In the genomic region with DNA sequence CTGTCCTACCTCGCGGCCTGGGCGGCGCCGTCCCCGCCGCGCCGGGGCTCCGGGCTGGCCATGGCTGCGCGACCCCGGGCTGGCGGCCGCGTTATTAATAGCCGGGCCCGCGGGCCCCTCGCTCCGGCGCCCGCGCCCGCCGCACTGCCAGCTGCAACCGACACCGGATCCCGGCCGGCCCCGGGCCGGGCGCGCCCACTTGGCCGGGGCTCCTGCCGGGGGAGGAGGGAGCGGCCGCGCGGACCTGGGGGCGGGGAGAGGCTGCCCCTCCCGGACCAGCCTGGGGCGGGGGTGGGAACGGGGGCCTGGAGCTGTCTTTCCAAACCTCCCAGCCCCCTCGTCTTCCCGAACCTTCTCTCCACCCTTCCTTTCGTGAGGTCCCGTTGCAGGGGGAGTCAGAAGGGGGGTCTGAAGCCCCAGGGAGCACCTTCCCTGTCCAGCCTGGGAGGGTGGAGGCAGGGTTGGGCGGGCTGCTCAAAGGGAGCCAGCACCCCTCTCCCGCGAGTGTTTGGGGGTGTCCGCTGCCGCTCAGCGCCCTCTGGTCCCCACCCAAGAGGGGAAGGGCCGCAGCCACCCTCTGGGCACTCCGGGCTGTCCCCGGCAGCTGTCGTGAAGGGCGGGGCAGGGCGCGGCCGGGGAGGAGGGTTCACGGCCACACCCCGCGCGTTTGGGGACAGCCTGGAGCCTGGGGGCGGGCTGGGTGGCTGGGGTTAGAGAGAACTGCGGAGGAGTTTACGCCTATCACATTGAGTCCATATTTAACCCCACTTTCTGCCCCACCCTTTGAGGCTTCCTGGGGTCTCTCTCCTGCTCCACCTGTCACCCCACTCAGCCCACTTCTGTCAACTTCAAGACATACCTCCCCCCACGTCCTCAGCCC, we compare ENCODE assay signal across 8 cellular contexts. TPM values are rescaled to one million over a fixed set of nuclear protein-coding genes. Genes with fewer than 3 reads are reported as not detected.
DNase-seq lines count a peak whose midpoint lies in the region; ATAC-seq and TF ChIP-seq lines count a peak whose summit lies in the region.

A gene (minus strand): TSS at position 172 of the 880 bp plus-strand sequence. CDS start 110 bp downstream, at position 62.

- ATAC-seq in CD4-positive, alpha-beta T cell (ENCODE audit: poor library complexity) = peak; percentile 41
- peak; percentile 37 for ATAC-seq in activated naive CD8-positive, alpha-beta T cell treated with anti-CD3 and anti-CD28 coated beads, Interleukin-2, amount 50 U/mL, for 24 hours
- ATAC-seq in Right ventricle myocardium inferior (peak; percentile 87), HG03571 (IDR thresholded peaks at IDR 0.05; ENCODE audit: unreplicated experiment) (no peak)

- no peak within 1 kb of the TSS for H3K27ac Mint-ChIP-seq in CD4-positive, alpha-beta T cell
- no peak within 1 kb of the TSS for H3K27ac Mint-ChIP-seq in activated naive CD8-positive, alpha-beta T cell treated with anti-CD3 and anti-CD28 coated beads, Interleukin-2, amount 50 U/mL, for 24 hours
- H3K27ac Mint-ChIP-seq in osteocyte (ENCODE audit: unreplicated experiment) = peak within 1 kb of the TSS; percentile 99

- no peak within 1 kb of the TSS for H3K27ac ChIP-seq in CD4-positive, alpha-beta T cell (ENCODE audit: low read depth, low read length)

- H3K36me3 Mint-ChIP-seq in CD4-positive, alpha-beta T cell (ENCODE audit: low read depth) = no peaks in the 10 kb centered on the region
- H3K36me3 Mint-ChIP-seq in activated naive CD8-positive, alpha-beta T cell treated with anti-CD3 and anti-CD28 coated beads, Interleukin-2, amount 50 U/mL, for 24 hours (ENCODE audit: low read depth) = no peaks in the 10 kb centered on the region
- H3K36me3 Mint-ChIP-seq in osteocyte (ENCODE audit: unreplicated experiment) = no peaks in the 10 kb centered on the region

- no peaks in the 10 kb centered on the region for H3K9me3 ChIP-seq in CD4-positive, alpha-beta T cell (ENCODE audit: control insufficient read depth, low read length)

- H3K27me3 Mint-ChIP-seq in CD4-positive, alpha-beta T cell = peaks cover 52% of the 10 kb centered on the region
- peaks cover 32% of the 10 kb centered on the region for H3K27me3 Mint-ChIP-seq in activated naive CD8-positive, alpha-beta T cell treated with anti-CD3 and anti-CD28 coated beads, Interleukin-2, amount 50 U/mL, for 24 hours
- no peaks in the 10 kb centered on the region for H3K27me3 Mint-ChIP-seq in osteocyte (ENCODE audit: unreplicated experiment)

- no peak for TF ChIP-seq CTCF in CD4-positive, alpha-beta T cell (IDR thresholded peaks at IDR 0.05)
- no peak for TF ChIP-seq CTCF in osteocyte (IDR thresholded peaks at IDR 0.05)

- peak within 1 kb of the TSS; percentile 54 for H3K4me3 Mint-ChIP-seq in CD4-positive, alpha-beta T cell
- peak within 1 kb of the TSS; percentile 42 for H3K4me3 Mint-ChIP-seq in activated naive CD8-positive, alpha-beta T cell treated with anti-CD3 and anti-CD28 coated beads, Interleukin-2, amount 50 U/mL, for 24 hours
- peak within 1 kb of the TSS; percentile 83 for H3K4me3 Mint-ChIP-seq in osteocyte (ENCODE audit: unreplicated experiment)

- intact Hi-C loops in CD4-positive, alpha-beta T cell (cut with DNase I, micrococcal nuclease) = no loop called here
- intact Hi-C loops in Right ventricle myocardium inferior (cut with DNase I) = loop anchor here (5.0 kb wide), 1 partner anchor 169 kb away; a partner anchor contains a TSS

- CTCF ChIA-PET in CD4-positive, alpha-beta T cell (lab: Charles Lee) = interaction anchor here (1.0 to 1.1 kb wide), 2 partner anchors 9 to 10 kb away, joined by 4 to 5 read pairs; no protein-coding TSS in a partner anchor

- H3K27me3 ChIP-seq in CD4-positive, alpha-beta T cell (ENCODE audit: control insufficient read depth, insufficient read depth, low read length) = peaks cover 44% of the 10 kb centered on the region

- no peaks in the 10 kb centered on the region for H3K9me3 Mint-ChIP-seq in CD4-positive, alpha-beta T cell
- H3K9me3 Mint-ChIP-seq in activated naive CD8-positive, alpha-beta T cell treated with anti-CD3 and anti-CD28 coated beads, Interleukin-2, amount 50 U/mL, for 24 hours = no peaks in the 10 kb centered on the region
- H3K9me3 Mint-ChIP-seq in osteocyte (ENCODE audit: unreplicated experiment) = no peaks in the 10 kb centered on the region

- POLR2A ChIA-PET in CD4-positive, alpha-beta T cell (lab: Charles Lee) = no interaction called here

- H3K4me1 Mint-ChIP-seq in CD4-positive, alpha-beta T cell (ENCODE audit: low read depth) = peaks cover 12% of the 10 kb centered on the region
- H3K4me1 Mint-ChIP-seq in activated naive CD8-positive, alpha-beta T cell treated with anti-CD3 and anti-CD28 coated beads, Interleukin-2, amount 50 U/mL, for 24 hours = peaks cover 11% of the 10 kb centered on the region
- peaks cover 65% of the 10 kb centered on the region for H3K4me1 Mint-ChIP-seq in osteocyte (ENCODE audit: unreplicated experiment)

- DNase-seq in CD4-positive, alpha-beta T cell = peak in 1 of 10 experiments; percentile 3
- DNase-seq in HUDEP-2 (lab: John Stamatoyannopoulos, UW; ENCODE audit: unreplicated experiment in 76 of 76) (peak in 74 of 76 experiments; percentile 32 to 91 (median 76)), Right ventricle myocardium inferior (ENCODE audit: missing footprints) (peak; percentile 83), osteocyte (ENCODE audit: extremely low spot score, unreplicated experiment) (peak; percentile 92), SIG-M5 (lab: John Stamatoyannopoulos, UW) (no peak), NCI-H1694 (lab: John Stamatoyannopoulos, UW) (no peak)
- peak; percentile 22 for DNase-seq in activated naive CD8-positive, alpha-beta T cell treated with anti-CD3 and anti-CD28 coated beads, Interleukin-2, amount 50 U/mL, for 24 hours

RNA-seq across cellular contexts. Expression of the gene that starts here (rescaled TPM):
- total RNA-seq in CD4-positive, alpha-beta T cell = not detected
- total RNA-seq in Right ventricle myocardium inferior (24.7 TPM), osteocyte (23.0 and 24.6 TPM in 2 replicates)

Comparison
In these comparisons a context has a peak if more than half of its experiments do, and no peak if none do; other contexts are left out.
1. RNA of the gene that starts here (total RNA-seq): 24.7 TPM in Right ventricle myocardium inferior (single experiment) and 23.0 to 24.6 TPM in osteocyte; not detected in CD4-positive, alpha-beta T cell; every median in the first group is over 10 times any median in the second.
2. Peak in ATAC-seq in CD4-positive, alpha-beta T cell; RNA of the gene not detected or under 1 TPM.
3. DNase-seq: peak in HUDEP-2 (74 of 76), activated naive CD8-positive, alpha-beta T cell treated with anti-CD3 and anti-CD28 coated beads, Interleukin-2, amount 50 U/mL, for 24 hours (single experiment), Right ventricle myocardium inferior (single experiment) and osteocyte (single experiment); none in SIG-M5 (single experiment) and NCI-H1694 (single experiment).
4. Peak in every context shown above with its lines, with median percentiles within 50 percentile points of each other: H3K4me3 Mint-ChIP-seq.